ENCODE assay signal across 26 cellular contexts in genomic region chr4:11507920-11508319, GRCh38.
"Had no signal": no experiment of that assay in that cellular context is flagged by ENCODE, and none has a peak within 500 bp of the region (broad histone marks: within the 10 kb centered on the region; RNA-seq: fewer than 3 reads in every experiment).

No MANE protein-coding gene starts in this region.

- H3K9me3 Mint-ChIP-seq: activated T-cell treated with anti-CD3 and anti-CD28 coated beads, Interleukin-2, amount 50 U/mL, for 24 hours; activated T-helper 17 cell treated with anti-CD3 and anti-CD28 coated beads, Interleukin-2, amount 50 U/mL, for 72 hours; natural killer cell treated with Interleukin-12 subunit alpha and Interleukin-12 subunit beta and Interleukin-15 and Interleukin-18, amount 100 ng/mL, for 72 hours had no signal

- H3K4me3 Mint-ChIP-seq: activated T-cell treated with anti-CD3 and anti-CD28 coated beads, Interleukin-2, amount 50 U/mL, for 24 hours; activated T-helper 17 cell treated with anti-CD3 and anti-CD28 coated beads, Interleukin-2, amount 50 U/mL, for 72 hours; immature natural killer cell; mesothelial cell of epicardium; natural killer cell treated with Interleukin-12 subunit alpha and Interleukin-12 subunit beta and Interleukin-15 and Interleukin-18, amount 100 ng/mL, for 72 hours; type B pancreatic cell; WTC11 had no signal

- H3K4me1 ChIP-seq: left lung, sigmoid colon had no signal

- H3K36me3 Mint-ChIP-seq: activated naive CD4-positive, alpha-beta T cell treated with anti-CD3 and anti-CD28 coated beads, Interleukin-2, amount 50 U/mL, for 72 hours; immature natural killer cell; mesothelial cell of epicardium; natural killer cell treated with Interleukin-12 subunit alpha and Interleukin-12 subunit beta and Interleukin-15 and Interleukin-18, amount 100 ng/mL, for 72 hours; type B pancreatic cell had no signal

- H3K36me3 ChIP-seq: brain microvascular endothelial cell, left lung, sigmoid colon, thoracic aorta had no signal

- H3K4me1 Mint-ChIP-seq: immature natural killer cell had no signal

- H3K4me3 ChIP-seq: left lung, sigmoid colon, thoracic aorta had no signal

- ATAC-seq: activated naive CD4-positive, alpha-beta T cell treated with anti-CD3 and anti-CD28 coated beads, Interleukin-2, amount 50 U/mL, for 72 hours; activated T-helper 17 cell treated with anti-CD3 and anti-CD28 coated beads, Interleukin-2, amount 50 U/mL, for 72 hours; foreskin keratinocyte; left lung; natural killer cell treated with Interleukin-12 subunit alpha and Interleukin-12 subunit beta and Interleukin-15 and Interleukin-18, amount 100 ng/mL, for 72 hours; WTC11 had no signal

- DNase-seq: activated CD4-positive, alpha-beta T cell treated with anti-CD3 and anti-CD28 coated beads, Interleukin-2, amount 50 U/mL, for 4 hours; activated CD8-positive, alpha-beta memory T cell treated with anti-CD3 and anti-CD28 coated beads for 24 hours; activated CD8-positive, alpha-beta memory T cell treated with anti-CD3 and anti-CD28 coated beads, Interleukin-2, amount 50 U/mL, for 4 hours; activated T-cell treated with anti-CD3 and anti-CD28 coated beads, Interleukin-2, amount 50 U/mL, for 24 hours; aorta; brain microvascular endothelial cell; central memory CD4-positive, alpha-beta T cell; erythroblast; foreskin keratinocyte; immature natural killer cell; left lung; mammary epithelial cell; retina; sigmoid colon; stimulated activated CD4-positive, alpha-beta T cell treated with anti-CD3 and anti-CD28 coated beads, Interleukin-4, amount 100 ng/mL, for 1 hour; stimulated activated naive CD4-positive, alpha-beta T cell; T-helper 1 cell; T-helper 9 cell had no signal

- H3K27ac Mint-ChIP-seq: activated naive CD4-positive, alpha-beta T cell treated with anti-CD3 and anti-CD28 coated beads, Interleukin-2, amount 50 U/mL, for 72 hours; activated T-cell treated with anti-CD3 and anti-CD28 coated beads, Interleukin-2, amount 50 U/mL, for 24 hours; activated T-helper 17 cell treated with anti-CD3 and anti-CD28 coated beads, Interleukin-2, amount 50 U/mL, for 72 hours; immature natural killer cell; mesothelial cell of epicardium; natural killer cell treated with Interleukin-12 subunit alpha and Interleukin-12 subunit beta and Interleukin-15 and Interleukin-18, amount 100 ng/mL, for 72 hours; progenitor cell of endocrine pancreas; type B pancreatic cell; WTC11 had no signal

- H3K27ac ChIP-seq: brain microvascular endothelial cell, foreskin keratinocyte, left lung, sigmoid colon, thoracic aorta had no signal

- H3K27me3 Mint-ChIP-seq: progenitor cell of endocrine pancreas had no signal

- H3K9me3 ChIP-seq: left lung, sigmoid colon, thoracic aorta had no signal

- H3K27me3 ChIP-seq: brain microvascular endothelial cell, foreskin keratinocyte, left lung, sigmoid colon had no signal
